In the genomic region with DNA sequence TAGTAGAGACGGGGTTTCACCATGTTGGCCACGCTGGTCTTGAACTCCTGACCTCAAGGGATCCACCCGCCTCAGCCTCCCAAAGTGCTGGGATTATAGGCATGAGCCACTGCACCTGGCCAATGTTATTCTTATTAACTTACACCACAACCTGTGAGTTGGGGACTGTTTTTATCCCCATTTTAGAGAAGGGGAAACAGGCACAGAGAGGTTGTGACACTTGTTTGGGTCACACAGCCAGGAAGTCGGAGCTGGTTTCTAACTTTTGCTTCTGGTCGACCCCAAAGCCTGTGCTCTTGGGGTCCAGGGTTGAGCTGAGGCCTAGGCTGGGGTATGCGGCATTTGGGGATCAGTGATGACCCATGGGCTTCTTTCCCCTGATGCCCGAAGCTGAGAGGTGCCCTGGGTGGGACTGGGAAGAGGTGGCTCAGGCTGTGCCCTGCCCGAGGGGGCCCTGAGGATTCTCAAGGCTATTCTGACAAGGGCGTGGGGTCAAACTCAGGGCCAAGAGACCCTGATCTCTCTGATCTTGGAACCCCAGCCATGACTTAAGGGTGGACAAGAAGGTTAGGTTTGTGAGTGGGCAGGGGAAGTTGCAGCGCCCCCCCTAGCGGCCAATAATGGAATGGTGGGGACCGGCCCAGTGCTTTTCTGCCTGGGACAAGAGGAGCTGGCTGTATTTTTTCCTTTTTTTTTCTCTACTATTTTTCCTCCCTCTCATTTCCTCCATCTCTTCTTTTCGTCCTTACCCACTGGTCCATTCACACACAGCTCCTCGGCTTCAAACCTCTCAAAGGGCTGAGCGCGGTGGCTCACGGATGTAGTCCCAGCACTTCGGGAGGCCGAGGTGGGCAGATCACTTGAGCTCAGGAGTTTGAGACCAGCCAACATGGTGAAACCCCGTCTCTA, we compare ENCODE assay signal across 8 cellular contexts. TPM values are rescaled to one million over a fixed set of nuclear protein-coding genes. Genes with fewer than 3 reads are reported as not detected.
A peak's percentile ranks its signal among the peaks of the same experiment; 100 is the strongest.
DNase-seq lines count a peak whose midpoint lies in the region; ATAC-seq and TF ChIP-seq lines count a peak whose summit lies in the region.

No MANE protein-coding gene starts in this region.

- no peaks in the 10 kb centered on the region for H3K9me2 ChIP-seq in GM23248 (ENCODE audit: insufficient read depth)

- no peaks in the 10 kb centered on the region for H3K27me3 ChIP-seq in GM23248 (replicated peaks; ENCODE audit: insufficient read depth)
- H3K27me3 ChIP-seq in heart left ventricle: no peaks in the 10 kb centered on the region

- WGBS in GM23248 (ENCODE audit: low coverage in 1 of 2, low lambda C conversion rate in 2 of 2, missing lambda C conversion rate in 2 of 2), 2 experiments: 48 to 58% methylated on average over 19 to 20 of the region's 20 CpGs
- WGBS in heart left ventricle, 4 donors: 52 to 62% (median 58%) methylated on average over 19 to 20 of the region's 20 CpGs

- no peaks in the 10 kb centered on the region for H4K20me1 ChIP-seq in GM23248 (ENCODE audit: insufficient read depth)

- H3K4me3 ChIP-seq in AG10803 (ENCODE audit: low read length) (no peak overlapping the region), GM23248 (no peak overlapping the region), heart left ventricle (no peak overlapping the region)

- in situ Hi-C loops in GM23248 (cut with MboI): loop anchor here (10.0 kb wide), 1 partner anchor 230 kb away; no protein-coding TSS in a partner anchor

- DNase-seq in AG10803 (ENCODE audit: low read depth): peak; percentile 57
- DNase-seq in GM23248: peak; percentile 61
- DNase-seq in RKO (ENCODE audit: low spot score): peak; percentile 63
- DNase-seq in activated naive CD4-positive, alpha-beta T cell treated with anti-CD3 and anti-CD28 coated beads, Interleukin-2, amount 50 U/mL, for 72 hours (ENCODE audit: low spot score in 2 of 2): peak in 1 of 2 donors; percentile 73
- peak in 3 of 5 donors; percentile 38 to 78 (median 41) for DNase-seq in heart left ventricle
- peak; percentile 24 for DNase-seq in renal cortical epithelial cell (ENCODE audit: low read depth)

- H3K9me3 ChIP-seq in GM23248 (ENCODE audit: low read depth) (no peaks in the 10 kb centered on the region), heart left ventricle (no peaks in the 10 kb centered on the region)

- H3K27ac Mint-ChIP-seq in activated naive CD4-positive, alpha-beta T cell treated with anti-CD3 and anti-CD28 coated beads, Interleukin-2, amount 50 U/mL, for 72 hours: no peak overlapping the region

- H3K36me3 ChIP-seq in GM23248 (ENCODE audit: low read depth): no peaks in the 10 kb centered on the region
- no peaks in the 10 kb centered on the region for H3K36me3 ChIP-seq in heart left ventricle

- no peak overlapping the region for H3K27ac ChIP-seq in GM23248
- no peak overlapping the region for H3K27ac ChIP-seq in heart left ventricle

- no peak overlapping the region for H3K4me2 ChIP-seq in GM23248 (ENCODE audit: unreplicated experiment)

- no peaks in the 10 kb centered on the region for H3F3A ChIP-seq in GM23248 (ENCODE audit: insufficient read depth)

- H2AFZ ChIP-seq in GM23248: no peak overlapping the region

- TF ChIP-seq POLR2A in heart left ventricle (IDR thresholded peaks at IDR 0.05): no peak

- H3K4me1 ChIP-seq in GM23248 (ENCODE audit: insufficient read depth) (0 out of 2 replicates have a peak, but pooled peaks cover 5% of the 10 kb centered on the region), heart left ventricle (peaks cover 0 to 21% (median 5%) of the 10 kb centered on the region in 12 donors)

- no peaks in the 10 kb centered on the region for H3K9me3 Mint-ChIP-seq in activated naive CD4-positive, alpha-beta T cell treated with anti-CD3 and anti-CD28 coated beads, Interleukin-2, amount 50 U/mL, for 72 hours

- ATAC-seq in activated naive CD4-positive, alpha-beta T cell treated with anti-CD3 and anti-CD28 coated beads, Interleukin-2, amount 50 U/mL, for 72 hours: peak; percentile 40 to 46
- ATAC-seq in heart left ventricle: peak; percentile 20 to 50 (median 36)
- ATAC-seq in GM19023 (IDR thresholded peaks at IDR 0.05; ENCODE audit: unreplicated experiment): no peak
- ATAC-seq in HG03025 (IDR thresholded peaks at IDR 0.05; ENCODE audit: low FRiP score, unreplicated experiment): no peak

- no peak overlapping the region for H3K9ac ChIP-seq in GM23248

- H3K36me3 Mint-ChIP-seq in activated naive CD4-positive, alpha-beta T cell treated with anti-CD3 and anti-CD28 coated beads, Interleukin-2, amount 50 U/mL, for 72 hours: no peaks in the 10 kb centered on the region

- intact Hi-C loops in heart left ventricle (cut with DNase I): loop anchor here (1.0 to 10.0 kb wide), 7 partner anchors 110 to 230 kb away; no protein-coding TSS in a partner anchor

- peak; percentile 84 for TF ChIP-seq CTCF in AG10803 (conservative IDR thresholded peaks at IDR 0.05; ENCODE audit: low read length)
- peak; percentile 61 to 85 (median 81) for TF ChIP-seq CTCF in heart left ventricle (IDR thresholded peaks at IDR 0.05)

- no peaks in the 10 kb centered on the region for H3K79me2 ChIP-seq in GM23248 (ENCODE audit: insufficient read depth)

RNA-seq across cellular contexts. Expression of gene SDSL, which starts 3.0 kb away (rescaled TPM):
- 5.1 and 6.3 TPM in 2 replicates for total RNA-seq in GM23248 (2014; rRNA removed; shearing (Covaris generic))
- polyA plus RNA-seq in GM23248 (2016; fragmentation: Nextera tagmentation; extraction: Ambion mirVana) (13.4 and 14.6 TPM in 2 replicates), heart left ventricle (1 to 10 TPM; 2.5 to 3.3 TPM)
- total RNA-seq in activated naive CD4-positive, alpha-beta T cell treated with anti-CD3 and anti-CD28 coated beads, Interleukin-2, amount 50 U/mL, for 72 hours: 1 to 10 TPM in 1 of 2 donors, not detected in 1; 2.9 TPM
- total RNA-seq in heart left ventricle (10 to 100 TPM in 4 of 9 donors, 1 to 10 TPM in 5; 2.6 to 21.0 (median 7.9) TPM), renal cortical epithelial cell (10.1 and 12.5 TPM in 2 replicates)

RNA-seq across cellular contexts. Expression of gene SDS, which starts 21.5 kb away (rescaled TPM):
- total RNA-seq in GM23248 (2014; rRNA removed; shearing (Covaris generic)): not detected in 2 replicates
- polyA plus RNA-seq in GM23248 (2016; fragmentation: Nextera tagmentation; extraction: Ambion mirVana): not detected in 2 replicates
- not detected for total RNA-seq in activated naive CD4-positive, alpha-beta T cell treated with anti-CD3 and anti-CD28 coated beads, Interleukin-2, amount 50 U/mL, for 72 hours
- total RNA-seq in heart left ventricle: 10 to 100 TPM in 1 of 9 donors, 1 to 10 TPM in 1, under 1 TPM in 2, not detected in 5; 0.28 to 10.5 (median 0.99) TPM
- under 1 TPM in 1 of 2 donors, not detected in 1; 0.32 TPM for polyA plus RNA-seq in heart left ventricle
- total RNA-seq in renal cortical epithelial cell: 0.25 TPM in 1 of 2 replicates, not detected in the other

RNA-seq across cellular contexts. Expression of gene LHX5, which starts 46.5 kb away (rescaled TPM):
- total RNA-seq in GM23248 (2014; rRNA removed; shearing (Covaris generic)): not detected in 2 replicates
- not detected in 2 replicates for polyA plus RNA-seq in GM23248 (2016; fragmentation: Nextera tagmentation; extraction: Ambion mirVana)
- total RNA-seq in activated naive CD4-positive, alpha-beta T cell treated with anti-CD3 and anti-CD28 coated beads, Interleukin-2, amount 50 U/mL, for 72 hours: not detected
- total RNA-seq in heart left ventricle: not detected
- not detected for polyA plus RNA-seq in heart left ventricle
- total RNA-seq in renal cortical epithelial cell: 0.35 TPM in 1 of 2 replicates, not detected in the other

Comparison
In these comparisons a context has a peak if more than half of its experiments do, and no peak if none do; other contexts are left out.
1. ATAC-seq: peak in activated naive CD4-positive, alpha-beta T cell treated with anti-CD3 and anti-CD28 coated beads, Interleukin-2, amount 50 U/mL, for 72 hours (2 of 2) and heart left ventricle (4 of 4); none in GM19023 (single experiment) and HG03025 (single experiment).